ENCODE assay signal across 19 cellular contexts in the genomic region with DNA sequence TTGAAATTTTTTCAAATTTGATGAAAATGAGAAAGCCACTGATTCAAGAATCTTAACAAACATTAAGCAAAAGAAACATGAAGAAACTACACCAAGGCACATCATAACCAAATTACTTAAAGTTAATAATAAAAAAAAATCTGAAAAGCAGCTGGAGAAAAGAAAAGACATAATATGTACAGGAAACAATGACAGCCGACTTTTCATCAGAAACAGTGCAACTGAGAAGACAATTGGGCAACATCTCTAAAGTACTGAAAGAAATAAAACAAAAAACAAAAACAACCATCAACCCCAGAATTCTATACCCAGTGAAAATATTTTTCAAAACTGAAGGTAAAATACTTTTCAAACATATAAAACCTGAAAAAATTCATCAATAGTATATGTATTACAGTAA.
"Had no signal": no experiment of that assay in that cellular context is flagged by ENCODE, and none has a peak within 500 bp of the region (broad histone marks: within the 10 kb centered on the region; RNA-seq: fewer than 3 reads in every experiment).

No MANE protein-coding gene starts in this region.

- H3K27ac Mint-ChIP-seq: activated CD4-positive, alpha-beta T cell treated with anti-CD3 and anti-CD28 coated beads, Interleukin-2, amount 10 ng/mL, durations not matched to agents 24 days and 14 days; activated CD8-positive, alpha-beta T cell treated with anti-CD3 and anti-CD28 coated beads for 36 hours; activated naive CD4-positive, alpha-beta T cell treated with anti-CD3 and anti-CD28 coated beads for 36 hours; activated T-cell treated with anti-CD3 and anti-CD28 coated beads, Interleukin-2, amount 50 U/mL, for 24 hours; immature natural killer cell; nephron progenitor cell; stimulated activated naive B cell treated with anti-CD40 and anti-IgM and Interleukin-4, amounts not matched to agents 10 μg/mL and 1 μg/mL and 100 μg/mL, for 72 hours; T-helper 2 cell treated with Interferon-gamma antibody and Interleukin-4, amounts not matched to agents 5 μg/mL and 100 μg/mL, for 36 hours had no signal

- H3K4me1 ChIP-seq: breast epithelium, left ventricle myocardium inferior, upper lobe of left lung had no signal

- ATAC-seq: activated CD8-positive, alpha-beta T cell treated with anti-CD3 and anti-CD28 coated beads for 36 hours; esophagus mucosa; stimulated activated naive B cell treated with anti-CD40 and anti-IgM and Interleukin-4, amounts not matched to agents 10 μg/mL and 1 μg/mL and 100 μg/mL, for 72 hours had no signal

- DNase-seq: activated CD4-positive, alpha-beta T cell treated with anti-CD3 and anti-CD28 coated beads, Interleukin-2, amount 10 ng/mL, durations not matched to agents 24 days and 14 days; activated CD8-positive, alpha-beta T cell treated with anti-CD3 and anti-CD28 coated beads for 36 hours; activated naive CD4-positive, alpha-beta T cell treated with anti-CD3 and anti-CD28 coated beads for 36 hours; activated T-cell treated with anti-CD3 and anti-CD28 coated beads, Interleukin-2, amount 50 U/mL, for 24 hours; cerebellar nuclear complex; effector CD4-positive, alpha-beta T cell; immature natural killer cell; kidney glomerular epithelial cell; left ventricle myocardium inferior; mammary epithelial cell; nephron progenitor cell; occipital lobe; stimulated activated naive B cell treated with anti-CD40 and anti-IgM and Interleukin-4, amounts not matched to agents 10 μg/mL and 1 μg/mL and 100 μg/mL, for 72 hours; upper lobe of left lung had no signal

- H3K4me3 ChIP-seq: breast epithelium, left ventricle myocardium inferior, thoracic aorta, upper lobe of left lung had no signal

- H3K36me3 ChIP-seq: breast epithelium had no signal

- H3K4me3 Mint-ChIP-seq: activated CD4-positive, alpha-beta T cell treated with anti-CD3 and anti-CD28 coated beads, Interleukin-2, amount 10 ng/mL, durations not matched to agents 24 days and 14 days; activated CD8-positive, alpha-beta T cell treated with anti-CD3 and anti-CD28 coated beads for 36 hours; activated naive CD4-positive, alpha-beta T cell treated with anti-CD3 and anti-CD28 coated beads for 36 hours; activated T-cell treated with anti-CD3 and anti-CD28 coated beads, Interleukin-2, amount 50 U/mL, for 24 hours; immature natural killer cell; nephron progenitor cell; stimulated activated naive B cell treated with anti-CD40 and anti-IgM and Interleukin-4, amounts not matched to agents 10 μg/mL and 1 μg/mL and 100 μg/mL, for 72 hours; T-helper 2 cell treated with Interferon-gamma antibody and Interleukin-4, amounts not matched to agents 5 μg/mL and 100 μg/mL, for 36 hours had no signal

- H3K27me3 Mint-ChIP-seq: activated CD4-positive, alpha-beta T cell treated with anti-CD3 and anti-CD28 coated beads, Interleukin-2, amount 10 ng/mL, durations not matched to agents 24 days and 14 days; activated CD8-positive, alpha-beta T cell treated with anti-CD3 and anti-CD28 coated beads for 36 hours; activated T-cell treated with anti-CD3 and anti-CD28 coated beads, Interleukin-2, amount 50 U/mL, for 24 hours; stimulated activated naive B cell treated with anti-CD40 and anti-IgM and Interleukin-4, amounts not matched to agents 10 μg/mL and 1 μg/mL and 100 μg/mL, for 72 hours had no signal

- FAIRE-seq: astrocyte had no signal

- H3K4me1 Mint-ChIP-seq: nephron progenitor cell had no signal

- H3K27ac ChIP-seq: breast epithelium, left ventricle myocardium inferior, thoracic aorta, upper lobe of left lung had no signal

- H3K27me3 ChIP-seq: breast epithelium, upper lobe of left lung had no signal
